8 cellular contexts compared by ENCODE assay signal in the genomic region with DNA sequence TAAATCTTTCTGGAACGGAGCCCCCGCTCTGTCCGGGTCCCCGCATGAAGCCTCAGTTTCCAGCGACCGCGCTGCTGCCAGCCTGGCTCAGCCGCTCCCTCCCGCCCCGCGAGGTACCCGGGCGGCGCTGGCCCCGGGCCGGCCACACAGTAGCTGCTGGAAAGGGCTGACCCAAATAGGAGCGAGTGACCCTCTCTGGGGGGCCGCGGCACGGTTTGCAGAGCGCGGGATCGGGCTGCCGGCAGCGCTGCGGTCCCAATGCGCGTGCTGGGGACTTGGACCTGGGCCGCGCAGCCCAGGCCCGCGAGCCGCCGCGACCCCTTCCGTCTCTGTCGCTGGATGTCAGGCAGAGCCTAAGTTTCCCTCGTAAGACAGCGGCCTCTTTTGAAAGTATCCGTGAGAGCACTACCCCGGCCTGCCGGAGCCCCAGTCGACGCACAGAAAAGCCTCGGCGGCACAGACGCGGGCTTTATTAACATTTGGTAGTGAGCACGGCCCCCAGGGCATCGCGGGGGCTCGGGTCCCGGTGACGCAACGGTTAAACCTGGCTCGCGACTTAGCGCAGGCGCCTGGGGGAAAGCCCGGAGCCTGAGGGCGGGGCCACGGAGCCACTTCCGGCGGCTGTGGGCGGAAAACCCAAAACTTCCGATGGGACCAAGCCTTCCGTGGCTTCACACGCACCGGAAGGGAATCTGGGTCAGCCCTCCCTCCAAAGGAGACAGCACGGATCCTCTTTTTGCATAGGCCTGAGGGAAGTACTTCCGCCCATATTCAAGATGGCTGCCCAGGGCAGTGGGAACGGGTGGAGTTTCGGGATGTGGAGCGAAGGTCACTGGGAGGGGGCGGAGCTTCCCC. TPM values are rescaled to one million over a fixed set of nuclear protein-coding genes. Genes with fewer than 3 reads are reported as not detected.
DNase-seq lines count a peak whose midpoint lies in the region; ATAC-seq and TF ChIP-seq lines count a peak whose summit lies in the region.

No MANE protein-coding gene starts in this region.

- TF ChIP-seq CTCF in liver (IDR thresholded peaks at IDR 0.05; ENCODE audit: low read depth, low read length, missing input control): no peak

- H3K27ac ChIP-seq in liver (ENCODE audit: low read depth in 1 of 2, low read length in 2 of 2): peak overlapping the region; percentile 98 to 99

- H3K9me3 ChIP-seq in liver (ENCODE audit: control insufficient read depth in 4 of 4, low read length in 3 of 4): no peaks in the 10 kb centered on the region

- under 1% methylated on average over 75 of the region's 75 CpGs for WGBS in liver

- ATAC-seq in GM19397 (IDR thresholded peaks at IDR 0.05; ENCODE audit: unreplicated experiment) (peak; percentile 58), HG03565 (IDR thresholded peaks at IDR 0.05; ENCODE audit: unreplicated experiment) (peak; percentile 46)

- no peaks in the 10 kb centered on the region for H3K27me3 ChIP-seq in liver (ENCODE audit: control insufficient read depth in 4 of 4, insufficient read depth in 4 of 4, low read length in 3 of 4)

- peak overlapping the region; percentile 71 to 97 (median 96) for H3K4me3 ChIP-seq in liver (ENCODE audit: low read depth in 1 of 3, low read length in 3 of 3)

- H3K9ac ChIP-seq in liver (ENCODE audit: low read depth in 1 of 2, low read length in 2 of 2): peak overlapping the region; percentile 64 to 95

- DNase-seq in CD1c-positive myeloid dendritic cell (ENCODE audit: extremely low spot score): peak; percentile 99
- peak; percentile 98 for DNase-seq in NCI-H748 treated with DMSO at 0.1 percent for 48 hours (lab: John Stamatoyannopoulos, UW)
- DNase-seq in activated CD4-positive, alpha-beta T cell treated with anti-CD3 and anti-CD28 coated beads, Interleukin-2, amount 50 U/mL, for 4 hours: peak; percentile 97
- peak; percentile 100 for DNase-seq in dermis microvascular lymphatic vessel endothelial cell (ENCODE audit: low read depth in 2 of 2)
- peak; percentile 98 for DNase-seq in stimulated activated CD4-positive, alpha-beta T cell treated with anti-CD3 and anti-CD28 coated beads, Interleukin-4, amount 100 ng/mL, for 1 hour

- TF ChIP-seq RAD21 in liver (IDR thresholded peaks at IDR 0.05): peak; percentile 15 to 36

- H3K36me3 ChIP-seq in liver (ENCODE audit: control insufficient read depth in 4 of 4, insufficient read depth in 3 of 4, low read depth in 1 of 4, low read length in 3 of 4): peaks cover 0 to 7% (median 2%) of the 10 kb centered on the region in 4 donors

- H3K4me1 ChIP-seq in liver (ENCODE audit: control insufficient read depth in 4 of 4, insufficient read depth in 4 of 4, low read length in 3 of 4): peaks cover 11 to 40% (median 27%) of the 10 kb centered on the region in 4 donors

TF ChIP-seq in liver, 16 proteins besides CTCF, POLR2A, EP300 and RAD21:
- TF ChIP-seq, protein P1, sequence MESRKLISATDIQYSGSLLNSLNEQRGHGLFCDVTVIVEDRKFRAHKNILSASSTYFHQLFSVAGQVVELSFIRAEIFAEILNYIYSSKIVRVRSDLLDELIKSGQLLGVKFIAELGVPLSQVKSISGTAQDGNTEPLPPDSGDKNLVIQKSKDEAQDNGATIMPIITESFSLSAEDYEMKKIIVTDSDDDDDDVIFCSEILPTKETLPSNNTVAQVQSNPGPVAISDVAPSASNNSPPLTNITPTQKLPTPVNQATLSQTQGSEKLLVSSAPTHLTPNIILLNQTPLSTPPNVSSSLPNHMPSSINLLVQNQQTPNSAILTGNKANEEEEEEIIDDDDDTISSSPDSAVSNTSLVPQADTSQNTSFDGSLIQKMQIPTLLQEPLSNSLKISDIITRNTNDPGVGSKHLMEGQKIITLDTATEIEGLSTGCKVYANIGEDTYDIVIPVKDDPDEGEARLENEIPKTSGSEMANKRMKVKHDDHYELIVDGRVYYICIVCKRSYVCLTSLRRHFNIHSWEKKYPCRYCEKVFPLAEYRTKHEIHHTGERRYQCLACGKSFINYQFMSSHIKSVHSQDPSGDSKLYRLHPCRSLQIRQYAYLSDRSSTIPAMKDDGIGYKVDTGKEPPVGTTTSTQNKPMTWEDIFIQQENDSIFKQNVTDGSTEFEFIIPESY (IDR thresholded peaks at IDR 0.05): peak; percentile 93
- TF ChIP-seq NR2F2 (IDR thresholded peaks at IDR 0.05) (peak; percentile 93), EGR1 (IDR thresholded peaks at IDR 0.05; ENCODE audit: low read depth in 2 of 2) (peak; percentile 90 to 91), ATF3 (IDR thresholded peaks at IDR 0.05) (peak; percentile 72), TAF1 (conservative IDR thresholded peaks at IDR 0.05) (no peak), YY1 (IDR thresholded peaks at IDR 0.05) (peak; percentile 100), FOXA2 (IDR thresholded peaks at IDR 0.05) (no peak), SP1 (IDR thresholded peaks at IDR 0.05) (peak; percentile 98), JUND (IDR thresholded peaks at IDR 0.05) (peak; percentile 34 to 80), MAX (IDR thresholded peaks at IDR 0.05) (peak; percentile 93), FOXA1 (IDR thresholded peaks at IDR 0.05) (peak; percentile 72), HNF4A (conservative IDR thresholded peaks at IDR 0.05) (peak; percentile 50 to 53), HNF4G (IDR thresholded peaks at IDR 0.05) (no peak), GABPA (IDR thresholded peaks at IDR 0.05 in 1 of 2, conservative IDR thresholded peaks at IDR 0.05 in 1 of 2) (peak; percentile 97 to 99), RXRA (IDR thresholded peaks at IDR 0.05) (peak; percentile 92 to 96)
- TF ChIP-seq, protein P2, sequence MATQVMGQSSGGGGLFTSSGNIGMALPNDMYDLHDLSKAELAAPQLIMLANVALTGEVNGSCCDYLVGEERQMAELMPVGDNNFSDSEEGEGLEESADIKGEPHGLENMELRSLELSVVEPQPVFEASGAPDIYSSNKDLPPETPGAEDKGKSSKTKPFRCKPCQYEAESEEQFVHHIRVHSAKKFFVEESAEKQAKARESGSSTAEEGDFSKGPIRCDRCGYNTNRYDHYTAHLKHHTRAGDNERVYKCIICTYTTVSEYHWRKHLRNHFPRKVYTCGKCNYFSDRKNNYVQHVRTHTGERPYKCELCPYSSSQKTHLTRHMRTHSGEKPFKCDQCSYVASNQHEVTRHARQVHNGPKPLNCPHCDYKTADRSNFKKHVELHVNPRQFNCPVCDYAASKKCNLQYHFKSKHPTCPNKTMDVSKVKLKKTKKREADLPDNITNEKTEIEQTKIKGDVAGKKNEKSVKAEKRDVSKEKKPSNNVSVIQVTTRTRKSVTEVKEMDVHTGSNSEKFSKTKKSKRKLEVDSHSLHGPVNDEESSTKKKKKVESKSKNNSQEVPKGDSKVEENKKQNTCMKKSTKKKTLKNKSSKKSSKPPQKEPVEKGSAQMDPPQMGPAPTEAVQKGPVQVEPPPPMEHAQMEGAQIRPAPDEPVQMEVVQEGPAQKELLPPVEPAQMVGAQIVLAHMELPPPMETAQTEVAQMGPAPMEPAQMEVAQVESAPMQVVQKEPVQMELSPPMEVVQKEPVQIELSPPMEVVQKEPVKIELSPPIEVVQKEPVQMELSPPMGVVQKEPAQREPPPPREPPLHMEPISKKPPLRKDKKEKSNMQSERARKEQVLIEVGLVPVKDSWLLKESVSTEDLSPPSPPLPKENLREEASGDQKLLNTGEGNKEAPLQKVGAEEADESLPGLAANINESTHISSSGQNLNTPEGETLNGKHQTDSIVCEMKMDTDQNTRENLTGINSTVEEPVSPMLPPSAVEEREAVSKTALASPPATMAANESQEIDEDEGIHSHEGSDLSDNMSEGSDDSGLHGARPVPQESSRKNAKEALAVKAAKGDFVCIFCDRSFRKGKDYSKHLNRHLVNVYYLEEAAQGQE (IDR thresholded peaks at IDR 0.05): peak; percentile 87
TF ChIP-seq in liver: peak in this region for 13.

RNA-seq across cellular contexts. Expression of gene BAD, which starts 14.9 kb away (rescaled TPM):
- total RNA-seq in dermis microvascular lymphatic vessel endothelial cell (65.4 and 65.7 TPM in 2 replicates), liver (10 to 100 TPM; 16.0 to 21.1 TPM)
- polyA plus RNA-seq in liver: 10 to 100 TPM; 39.3 to 39.5 TPM

RNA-seq across cellular contexts. Expression of gene GPR137, which starts 16.0 kb away (rescaled TPM):
- total RNA-seq in dermis microvascular lymphatic vessel endothelial cell (6.2 and 9.5 TPM in 2 replicates), liver (10 to 100 TPM in 1 of 2 donors, 1 to 10 TPM in 1; 6.9 to 11.0 TPM)
- polyA plus RNA-seq in liver: 10 to 100 TPM in 1 of 2 donors, 1 to 10 TPM in 1; 6.7 to 22.2 TPM

RNA-seq across cellular contexts. Expression of gene PLCB3, which starts 18.3 kb away (rescaled TPM):
- total RNA-seq in dermis microvascular lymphatic vessel endothelial cell (16.3 and 17.3 TPM in 2 replicates), liver (1 to 10 TPM; 7.7 to 8.5 TPM)
- polyA plus RNA-seq in liver: 1 to 10 TPM in 1 of 2 donors, under 1 TPM in 1; 0.79 to 3.1 TPM

RNA-seq across cellular contexts. Expression of gene KCNK4, which starts 21.5 kb away (rescaled TPM):
- total RNA-seq in dermis microvascular lymphatic vessel endothelial cell (not detected in 2 replicates), liver (not detected)
- not detected for polyA plus RNA-seq in liver

RNA-seq across cellular contexts. Expression of gene PPP1R14B, which starts 22.9 kb away (rescaled TPM):
- total RNA-seq in dermis microvascular lymphatic vessel endothelial cell (130 and 156 TPM in 2 replicates), liver (10 to 100 TPM; 34.9 to 41.7 TPM)
- polyA plus RNA-seq in liver: 10 to 100 TPM; 24.2 to 57.6 TPM

Comparison
In these comparisons a context has a peak if more than half of its experiments do, and no peak if none do; other contexts are left out.
1. Peak in every context shown above with its lines: DNase-seq, ATAC-seq, H3K4me3 ChIP-seq and H3K27ac ChIP-seq.